ENCODE assay signal across 8 cellular contexts in the genomic region with DNA sequence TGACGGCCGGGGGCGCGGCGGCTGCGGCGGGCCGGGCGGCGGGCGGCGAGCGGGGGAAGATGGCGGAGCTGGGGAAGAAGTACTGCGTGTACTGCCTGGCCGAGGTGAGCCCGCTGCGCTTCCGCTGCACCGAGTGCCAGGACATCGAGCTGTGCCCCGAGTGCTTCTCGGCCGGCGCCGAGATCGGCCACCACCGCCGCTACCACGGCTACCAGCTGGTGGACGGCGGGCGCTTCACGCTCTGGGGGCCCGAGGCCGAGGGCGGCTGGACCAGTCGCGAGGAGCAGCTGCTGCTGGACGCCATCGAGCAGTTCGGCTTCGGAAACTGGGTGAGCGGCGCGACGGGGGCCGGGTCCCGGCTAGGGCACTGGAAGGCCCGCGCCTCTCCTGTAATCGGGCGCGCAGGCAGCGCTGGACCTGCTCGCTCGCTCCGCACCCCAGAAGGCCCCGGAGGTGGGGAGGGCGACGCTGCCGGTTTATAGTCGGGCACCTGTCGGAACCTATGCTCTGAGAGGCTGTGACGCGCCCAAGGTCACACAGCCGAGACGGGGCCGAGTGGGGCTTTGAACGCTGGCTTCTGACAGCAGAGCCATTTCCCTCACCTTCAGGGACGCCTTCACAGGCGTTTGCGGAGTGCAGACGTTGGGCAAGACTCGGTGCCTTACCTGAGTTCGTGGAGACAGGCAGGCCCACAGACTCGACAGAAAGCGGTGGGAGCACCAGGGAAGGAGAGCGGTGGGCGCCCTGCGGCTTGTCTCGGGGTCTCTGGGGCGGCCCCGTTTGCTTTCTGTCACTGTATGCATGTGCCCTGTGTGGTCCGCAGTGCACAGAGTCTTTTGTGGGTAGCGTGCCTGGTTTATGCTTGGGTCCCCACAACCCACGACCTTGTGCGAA. TPM values are rescaled to one million over a fixed set of nuclear protein-coding genes. Genes with fewer than 3 reads are reported as not detected.
DNase-seq lines count a peak whose midpoint lies in the region; ATAC-seq, FAIRE-seq and TF ChIP-seq lines count a peak whose summit lies in the region.

No MANE protein-coding gene starts in this region.

- TF ChIP-seq POLR2A in body of pancreas (IDR thresholded peaks at IDR 0.05) = peak; percentile 37 to 71 (median 66)

- peaks cover 0 to 15% (median 9%) of the 10 kb centered on the region in 11 experiments; a peak in 11 of 22 replicates for H3K27me3 ChIP-seq in BLaER1 treated with 17β-estradiol and CSF1 and Interleukin-3, amounts not matched to agents 10 nM and 100 nM
- H3K27me3 ChIP-seq in body of pancreas = no peaks in the 10 kb centered on the region
- no peaks in the 10 kb centered on the region for H3K27me3 ChIP-seq in keratinocyte (ENCODE audit: control insufficient read depth, extremely low read depth, insufficient read depth, low read length)

- H3K9me1 ChIP-seq in keratinocyte (ENCODE audit: control insufficient read depth, extremely low read depth, insufficient read depth, low read length) = no peaks in the 10 kb centered on the region

- intact Hi-C loops in body of pancreas (cut with DNase I) = no loop called here

- H3K9ac ChIP-seq in BLaER1 treated with 17β-estradiol and CSF1 and Interleukin-3, amounts not matched to agents 10 nM and 100 nM = peak overlapping the region; percentile 85 to 98 (median 92)
- H3K9ac ChIP-seq in keratinocyte (ENCODE audit: control insufficient read depth, extremely low read depth, insufficient read depth, low read length) = peak overlapping the region; percentile 87

- 0 to 1% methylated on average over 3 to 87 of the region's 88 CpGs for WGBS in body of pancreas, 2 donors

- peaks cover 51% of the 10 kb centered on the region for H3K79me2 ChIP-seq in keratinocyte (ENCODE audit: control insufficient read depth, insufficient read depth, low read length)

- peak; percentile 28 for ATAC-seq in GM19324 (IDR thresholded peaks at IDR 0.05; ENCODE audit: low FRiP score, unreplicated experiment)
- peak; percentile 14 for ATAC-seq in HG03457 (IDR thresholded peaks at IDR 0.05; ENCODE audit: unreplicated experiment)
- ATAC-seq in body of pancreas = peak; percentile 15

- H3K36me3 ChIP-seq in BLaER1 treated with 17β-estradiol and CSF1 and Interleukin-3, amounts not matched to agents 10 nM and 100 nM = peaks cover 0 to 10% (median under 1%) of the 10 kb centered on the region in 11 experiments; a peak in 6 of 22 replicates
- H3K36me3 ChIP-seq in body of pancreas (replicated peaks in 1 of 2; ENCODE audit: insufficient read depth in 1 of 2, low read depth in 2 of 2) (no peaks in the 10 kb centered on the region), keratinocyte (ENCODE audit: control insufficient read depth in 2 of 2, extremely low read depth in 1 of 2, insufficient read depth in 2 of 2, low read length in 2 of 2) (peaks cover 0 to 15% of the 10 kb centered on the region in 2 experiments)

- peaks cover 44 to 65% (median 60%) of the 10 kb centered on the region in 11 experiments for H4K20me1 ChIP-seq in BLaER1 treated with 17β-estradiol and CSF1 and Interleukin-3, amounts not matched to agents 10 nM and 100 nM
- peaks cover 7% of the 10 kb centered on the region for H4K20me1 ChIP-seq in keratinocyte (ENCODE audit: control insufficient read depth, extremely low read depth, insufficient read depth, low read length)

- no peak for FAIRE-seq in keratinocyte (lab: Jason Lieb, UNC)
- no peak for FAIRE-seq in HTR-8/SVneo (lab: Jason Lieb, UNC)

- peaks cover 53 to 65% (median 59%) of the 10 kb centered on the region in 10 experiments for H3K4me1 ChIP-seq in BLaER1 treated with 17β-estradiol and CSF1 and Interleukin-3, amounts not matched to agents 10 nM and 100 nM
- H3K4me1 ChIP-seq in body of pancreas (peaks cover 50% of the 10 kb centered on the region), keratinocyte (ENCODE audit: control insufficient read depth, extremely low read depth, insufficient read depth, low read length) (peaks cover 13% of the 10 kb centered on the region)

- peak; percentile 41 for DNase-seq in T1000 (lab: John Stamatoyannopoulos, UW)
- peak; percentile 58 to 66 (median 62) for DNase-seq in body of pancreas
- DNase-seq in keratinocyte (ENCODE audit: low read depth, low spot score) = no peak
- peak; percentile 28 to 38 for DNase-seq in stimulated activated CD4-positive, alpha-beta T cell treated with anti-CD3 and anti-CD28 coated beads, Interleukin-2, amount 100 ng/mL, for 48 hours
- no peak for DNase-seq in HTR-8/SVneo (ENCODE audit: insufficient read length, low spot score)

- peak overlapping the region; percentile 95 to 99 (median 98) for H3K4me3 ChIP-seq in BLaER1 treated with 17β-estradiol and CSF1 and Interleukin-3, amounts not matched to agents 10 nM and 100 nM
- peak overlapping the region; percentile 82 to 92 for H3K4me3 ChIP-seq in body of pancreas
- peak overlapping the region; percentile 79 to 99 (median 84) for H3K4me3 ChIP-seq in keratinocyte (ENCODE audit: control insufficient read depth in 2 of 3, extremely low read depth in 1 of 3, insufficient read depth in 2 of 3, low read depth in 1 of 3, low read length in 3 of 3)

- no peaks in the 10 kb centered on the region for H3K9me3 ChIP-seq in BLaER1 treated with 17β-estradiol and CSF1 and Interleukin-3, amounts not matched to agents 10 nM and 100 nM (replicated peaks in 1 of 11)
- H3K9me3 ChIP-seq in body of pancreas (no peaks in the 10 kb centered on the region), keratinocyte (ENCODE audit: control insufficient read depth, low read depth, low read length) (no peaks in the 10 kb centered on the region)

- dilution Hi-C loops in keratinocyte (cut with MboI; ENCODE audit: extremely low pct_ligation_motif_present, low sequenced_read_pairs) = no loop called here

- peak overlapping the region; percentile 85 to 100 (median 98) for H3K4me2 ChIP-seq in BLaER1 treated with 17β-estradiol and CSF1 and Interleukin-3, amounts not matched to agents 10 nM and 100 nM
- peak overlapping the region; percentile 69 for H3K4me2 ChIP-seq in keratinocyte (ENCODE audit: control insufficient read depth, extremely low read depth, insufficient read depth, low read depth, low read length)

- peak overlapping the region; percentile 80 to 94 (median 88) for H3K27ac ChIP-seq in BLaER1 treated with 17β-estradiol and CSF1 and Interleukin-3, amounts not matched to agents 10 nM and 100 nM
- H3K27ac ChIP-seq in body of pancreas (peak overlapping the region; percentile 89 to 96 (median 92)), keratinocyte (ENCODE audit: control insufficient read depth, insufficient read depth, low read length) (peak overlapping the region; percentile 75)

- no peak for TF ChIP-seq CTCF in body of pancreas (IDR thresholded peaks at IDR 0.05)
- TF ChIP-seq CTCF in keratinocyte (optimal IDR thresholded peaks at IDR 0.05 in 1 of 3, IDR thresholded peaks at IDR 0.05 in 1 of 3, conservative IDR thresholded peaks at IDR 0.05 in 1 of 3; ENCODE audit: extremely low read depth in 1 of 3, insufficient read depth in 2 of 3, low read length in 3 of 3) = no peak

- H2AFZ ChIP-seq in keratinocyte (ENCODE audit: control insufficient read depth, low read length) = peak overlapping the region; percentile 90

RNA-seq across cellular contexts. Expression of gene TADA2B, which starts 0.6 kb away (rescaled TPM):
- total RNA-seq in body of pancreas = 10 to 100 TPM; 18.1 to 20.0 TPM
- 4.6 to 7.2 TPM (median 5.3 TPM) in 3 replicates for polyA plus RNA-seq in keratinocyte
- 10.6 TPM for polyA plus RNA-seq in keratinocyte (2011; ENCODE audit: low read depth)
- 5.5 and 7.2 TPM in 2 replicates for polyA plus RNA-seq in keratinocyte (2011; cell fraction: cytosol; rRNA removed)
- 7.2 and 7.8 TPM in 2 replicates for polyA plus RNA-seq in keratinocyte (2011; cell fraction: nucleus; rRNA removed)
- 10.8 and 12.4 TPM in 2 replicates for polyA plus RNA-seq in keratinocyte (2012; ENCODE audit: low replicate concordance)
- 4.4 to 7.2 TPM (median 5.2 TPM) in 3 replicates for polyA minus RNA-seq in keratinocyte
- 6.7 TPM for polyA minus RNA-seq in keratinocyte (2011; cell fraction: cytosol; rRNA and poly(A)+ RNA removed)
- 4.6 and 6.1 TPM in 2 replicates for polyA minus RNA-seq in keratinocyte (2011; cell fraction: nucleus; rRNA and poly(A)+ RNA removed)

RNA-seq across cellular contexts. Expression of gene GRPEL1, which starts 24.1 kb away (rescaled TPM):
- 10 to 100 TPM in 1 of 2 donors, 1 to 10 TPM in 1; 6.6 to 10.6 TPM for total RNA-seq in body of pancreas
- polyA plus RNA-seq in keratinocyte = 30.4 to 76.8 TPM (median 59.1 TPM) in 3 replicates
- 502 TPM for polyA plus RNA-seq in keratinocyte (2011; ENCODE audit: low read depth)
- polyA plus RNA-seq in keratinocyte (2011; cell fraction: cytosol; rRNA removed) = 55.5 and 66.3 TPM in 2 replicates
- polyA plus RNA-seq in keratinocyte (2011; cell fraction: nucleus; rRNA removed) = 37.3 and 46.3 TPM in 2 replicates
- 56.0 and 59.8 TPM in 2 replicates for polyA plus RNA-seq in keratinocyte (2012; ENCODE audit: low replicate concordance)
- 7.4 to 32.2 TPM (median 18.9 TPM) in 3 replicates for polyA minus RNA-seq in keratinocyte
- 24.6 TPM for polyA minus RNA-seq in keratinocyte (2011; cell fraction: cytosol; rRNA and poly(A)+ RNA removed)
- 7.7 and 14.1 TPM in 2 replicates for polyA minus RNA-seq in keratinocyte (2011; cell fraction: nucleus; rRNA and poly(A)+ RNA removed)

Comparison
In these comparisons a context has a peak if more than half of its experiments do, and no peak if none do; other contexts are left out.
1. DNase-seq: peak in T1000 (single experiment), body of pancreas (4 of 4) and stimulated activated CD4-positive, alpha-beta T cell treated with anti-CD3 and anti-CD28 coated beads, Interleukin-2, amount 100 ng/mL, for 48 hours (2 of 2); none in keratinocyte (single experiment) and HTR-8/SVneo (single experiment).
2. Peak in every context shown above with its lines, with median percentiles within 50 percentile points of each other: H3K27ac ChIP-seq, H3K4me3 ChIP-seq and ATAC-seq.